ENCODE assay signal across 8 cellular contexts in the genomic region with DNA sequence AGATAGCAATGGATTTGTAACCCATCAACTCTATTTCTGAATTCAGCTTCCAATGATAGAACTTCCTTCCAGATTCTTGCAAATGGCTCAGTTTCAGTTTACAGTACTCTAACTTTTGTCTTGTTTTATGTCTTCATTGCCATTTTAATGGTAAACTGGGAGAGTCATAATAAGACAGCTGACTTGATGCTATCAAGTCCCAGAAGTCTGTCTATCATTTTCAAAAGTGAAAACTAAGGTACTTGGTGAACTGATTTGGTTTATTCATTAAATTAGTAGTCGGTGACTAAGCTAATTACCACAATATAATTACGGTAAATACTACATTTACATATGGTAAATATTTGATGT. TPM values are rescaled to one million over a fixed set of nuclear protein-coding genes. Genes with fewer than 3 reads are reported as not detected.
A peak's percentile ranks its signal among the peaks of the same experiment; 100 is the strongest.
DNase-seq lines count a peak whose midpoint lies in the region; ATAC-seq and TF ChIP-seq lines count a peak whose summit lies in the region.

No MANE protein-coding gene starts in this region.

- H3K9me3 ChIP-seq in left ventricle myocardium inferior (replicated peaks) = no peaks in the 10 kb centered on the region

- H3K4me1 Mint-ChIP-seq in stimulated activated naive CD8-positive, alpha-beta T cell treated with anti-CD3 and anti-CD28 coated beads, Interleukin-15, amount 100 ng/mL, for 72 hours = peaks cover 25% of the 10 kb centered on the region

- intact Hi-C loops in left ventricle myocardium inferior (cut with micrococcal nuclease) (no loop called here), left ventricle myocardium superior (cut with micrococcal nuclease) (no loop called here)

- DNase-seq in left ventricle myocardium inferior = no peak
- no peak for DNase-seq in left ventricle myocardium superior
- no peak for DNase-seq in cardiac fibroblast (ENCODE audit: low read depth in 2 of 2)
- no peak for DNase-seq in stimulated activated naive CD8-positive, alpha-beta T cell treated with anti-CD3 and anti-CD28 coated beads, Interleukin-15, amount 100 ng/mL, for 72 hours
- no peak for DNase-seq in activated CD8-positive, alpha-beta memory T cell treated with anti-CD3 and anti-CD28 coated beads for 24 hours
- no peak for DNase-seq in epidermal melanocyte (ENCODE audit: insufficient read length, low spot score)
- DNase-seq in retina = no peak

- H3K27me3 Mint-ChIP-seq in stimulated activated naive CD8-positive, alpha-beta T cell treated with anti-CD3 and anti-CD28 coated beads, Interleukin-15, amount 100 ng/mL, for 72 hours = no peaks in the 10 kb centered on the region

- H3K27me3 ChIP-seq in left ventricle myocardium inferior (ENCODE audit: low read depth) = no peaks in the 10 kb centered on the region

- peak overlapping the region; percentile 55 for H3K27ac ChIP-seq in left ventricle myocardium inferior (replicated peaks)

- peaks cover 10% of the 10 kb centered on the region for H3K4me1 ChIP-seq in left ventricle myocardium inferior

- ATAC-seq in left ventricle myocardium superior (no peak), HG03354 (IDR thresholded peaks at IDR 0.05; ENCODE audit: poor library complexity, severe bottlenecking, unreplicated experiment) (peak; percentile 59)
- ATAC-seq in stimulated activated naive CD8-positive, alpha-beta T cell treated with anti-CD3 and anti-CD28 coated beads, Interleukin-15, amount 100 ng/mL, for 72 hours = peak; percentile 73

- no peaks in the 10 kb centered on the region for H3K36me3 ChIP-seq in left ventricle myocardium inferior

- peak overlapping the region; percentile 64 to 79 for H3K4me3 Mint-ChIP-seq in stimulated activated naive CD8-positive, alpha-beta T cell treated with anti-CD3 and anti-CD28 coated beads, Interleukin-15, amount 100 ng/mL, for 72 hours

- peak overlapping the region; percentile 59 to 85 for H3K27ac Mint-ChIP-seq in stimulated activated naive CD8-positive, alpha-beta T cell treated with anti-CD3 and anti-CD28 coated beads, Interleukin-15, amount 100 ng/mL, for 72 hours

- TF ChIP-seq CTCF in left ventricle myocardium inferior (IDR thresholded peaks at IDR 0.05; ENCODE audit: borderline replicate concordance) = no peak
- TF ChIP-seq CTCF in cardiac fibroblast (IDR thresholded peaks at IDR 0.05; ENCODE audit: low read depth, low read length) = no peak

- H3K9me3 Mint-ChIP-seq in stimulated activated naive CD8-positive, alpha-beta T cell treated with anti-CD3 and anti-CD28 coated beads, Interleukin-15, amount 100 ng/mL, for 72 hours = no peaks in the 10 kb centered on the region

- H3K4me3 ChIP-seq in left ventricle myocardium inferior (peak overlapping the region; percentile 8), cardiac fibroblast (replicated peaks in 1 of 2; ENCODE audit: low read depth in 2 of 2, low read length in 2 of 2) (peak overlapping the region; percentile 11 to 62)

RNA-seq across cellular contexts. Expression of gene RTKN2, which starts 25.0 kb away (rescaled TPM):
- not detected for total RNA-seq in left ventricle myocardium inferior
- total RNA-seq in left ventricle myocardium superior = not detected
